11 cellular contexts compared by ENCODE assay signal in genomic region chr2:199470672-199471442, GRCh38. TPM values are rescaled to one million over a fixed set of nuclear protein-coding genes. Genes with fewer than 3 reads are reported as not detected.
DNase-seq lines count a peak whose midpoint lies in the region; ATAC-seq and TF ChIP-seq lines count a peak whose summit lies in the region.
"Had no signal": no experiment of that assay in that cellular context is flagged by ENCODE, and none has a peak within 500 bp of the region (broad histone marks: within the 10 kb centered on the region; RNA-seq: fewer than 3 reads in every experiment).

No MANE protein-coding gene starts in this region.

- no peaks in the 10 kb centered on the region for H3K36me3 Mint-ChIP-seq in activated CD4-positive, alpha-beta T cell treated with anti-CD3 and anti-CD28 coated beads for 36 hours (ENCODE audit: low read depth)
- no peaks in the 10 kb centered on the region for H3K36me3 Mint-ChIP-seq in brain
- H3K36me3 Mint-ChIP-seq: T-cell had no signal

- no peak overlapping the region for H3K23ac ChIP-seq in mesendoderm (ENCODE audit: low read length)

- CTCF ChIA-PET in activated CD4-positive, alpha-beta T cell treated with anti-CD3 and anti-CD28 coated beads for 36 hours (lab: Charles Lee): interaction anchor here (0.6 to 1.1 kb wide), 3 partner anchors 18 to 1157 kb away, joined by 3 read pairs; no protein-coding TSS in a partner anchor

- peak; percentile 8 for DNase-seq in activated CD4-positive, alpha-beta T cell treated with anti-CD3 and anti-CD28 coated beads for 36 hours
- no peak for DNase-seq in activated CD4-positive, alpha-beta T cell treated with anti-CD3 and anti-CD28 coated beads for 4 hours
- no peak for DNase-seq in mesendoderm
- DNase-seq in testis: no peak
- DNase-seq in putamen (ENCODE audit: low spot score): no peak
- no peak for DNase-seq in activated effector memory CD4-positive, alpha-beta T cell treated with Interleukin-2 at 50 U/mL for 16 hours
- DNase-seq: GF-D8, T-cell had no signal

- TF ChIP-seq CTCF in brain (conservative IDR thresholded peaks at IDR 0.05): no peak
- TF ChIP-seq CTCF in testis (IDR thresholded peaks at IDR 0.05): no peak

- no CpG with 5 or more reads among the region's 48 CpGs for WGBS in mesendoderm (ENCODE audit: extremely low coverage, insufficient coverage, low lambda C conversion rate)
- 4 to 7% methylated on average over 25 to 48 of the region's 48 CpGs for WGBS in testis, 2 donors

- H4K5ac ChIP-seq in mesendoderm (ENCODE audit: low read length): no peak overlapping the region

- no peak overlapping the region for H3K4ac ChIP-seq in mesendoderm (ENCODE audit: low read depth, low read length)

- no peak overlapping the region for H2BK15ac ChIP-seq in mesendoderm (replicated peaks; ENCODE audit: low read depth)

- no peak for ATAC-seq in activated CD4-positive, alpha-beta T cell treated with anti-CD3 and anti-CD28 coated beads for 36 hours
- no peak for ATAC-seq in HG02610 (IDR thresholded peaks at IDR 0.05; ENCODE audit: unreplicated experiment)

- H3K79me1 ChIP-seq in mesendoderm (ENCODE audit: low read length): no peaks in the 10 kb centered on the region

- H2AK5ac ChIP-seq in mesendoderm (ENCODE audit: low read length): no peak overlapping the region

- H2BK120ac ChIP-seq in mesendoderm (ENCODE audit: low read depth, low read length): no peak overlapping the region

- no peak overlapping the region for H2BK5ac ChIP-seq in mesendoderm (ENCODE audit: low read length)

- no peak overlapping the region for H3K27ac Mint-ChIP-seq in activated CD4-positive, alpha-beta T cell treated with anti-CD3 and anti-CD28 coated beads for 36 hours
- H3K27ac Mint-ChIP-seq in brain: no peak overlapping the region
- H3K27ac Mint-ChIP-seq: T-cell had no signal

- H3K56ac ChIP-seq in mesendoderm (ENCODE audit: low read length): no peak overlapping the region

- peak overlapping the region; percentile 50 for H3K4me2 ChIP-seq in mesendoderm (ENCODE audit: low read length)

- no peak overlapping the region for H3K18ac ChIP-seq in mesendoderm (ENCODE audit: low read length)

- H3K4me1 ChIP-seq in mesendoderm (ENCODE audit: control insufficient read depth, low read depth, low read length): no peaks in the 10 kb centered on the region
- peaks cover 6% of the 10 kb centered on the region for H3K4me1 ChIP-seq in testis

- no peaks in the 10 kb centered on the region for H3K79me2 ChIP-seq in mesendoderm (ENCODE audit: control insufficient read depth, insufficient read depth, low read length)

- H3K27me3 Mint-ChIP-seq in activated CD4-positive, alpha-beta T cell treated with anti-CD3 and anti-CD28 coated beads for 36 hours: peaks cover 74% of the 10 kb centered on the region
- peaks cover 97% of the 10 kb centered on the region for H3K27me3 Mint-ChIP-seq in brain

- H3K4me1 Mint-ChIP-seq in activated CD4-positive, alpha-beta T cell treated with anti-CD3 and anti-CD28 coated beads for 36 hours: peaks cover 17% of the 10 kb centered on the region
- H3K4me1 Mint-ChIP-seq in brain: peaks cover 40% of the 10 kb centered on the region

- intact Hi-C loops in activated CD4-positive, alpha-beta T cell treated with anti-CD3 and anti-CD28 coated beads for 36 hours (cut with DNase I, micrococcal nuclease): loop anchor here (2.0 to 10.0 kb wide), 2 partner anchors 14 to 264 kb away; partner anchors contain the start of gene SATB2 (in 2 of the 2)
- intact Hi-C loops in testis (cut with DNase I; ENCODE audit: low total_unique reads): no loop called here

- H3K27me3 ChIP-seq in mesendoderm (ENCODE audit: insufficient read depth, low read length, poor library complexity) (peaks cover 57% of the 10 kb centered on the region), testis (no peaks in the 10 kb centered on the region)

- TF ChIP-seq POLR2A in testis (IDR thresholded peaks at IDR 0.05): no peak

- H3K9ac ChIP-seq in mesendoderm (ENCODE audit: low read length): no peak overlapping the region

- H3K27ac ChIP-seq in mesendoderm (ENCODE audit: low read depth, low read length) (no peak overlapping the region), testis (no peak overlapping the region)
- H3K27ac ChIP-seq: 22Rv1 had no signal

- no peak overlapping the region for H4K8ac ChIP-seq in mesendoderm (ENCODE audit: low read depth, low read length)

- H3K4me3 ChIP-seq in mesendoderm (ENCODE audit: low read length) (no peak overlapping the region), testis (peak overlapping the region; percentile 5 to 31)

- no peak overlapping the region for H3K4me3 Mint-ChIP-seq in activated CD4-positive, alpha-beta T cell treated with anti-CD3 and anti-CD28 coated beads for 36 hours
- H3K4me3 Mint-ChIP-seq in brain: peak overlapping the region; percentile 66 to 79 (median 77)

- H3K36me3 ChIP-seq in mesendoderm (ENCODE audit: control insufficient read depth, insufficient read depth, low read length) (no peaks in the 10 kb centered on the region), testis (ENCODE audit: low read depth, missing control alignments) (no peaks in the 10 kb centered on the region)

- no peaks in the 10 kb centered on the region for H3K9me3 ChIP-seq in testis

- POLR2A ChIA-PET in activated CD4-positive, alpha-beta T cell treated with anti-CD3 and anti-CD28 coated beads for 36 hours (lab: Charles Lee): no interaction called here

- no peaks in the 10 kb centered on the region for H3K9me3 Mint-ChIP-seq in activated CD4-positive, alpha-beta T cell treated with anti-CD3 and anti-CD28 coated beads for 36 hours (ENCODE audit: low read depth)
- peaks cover 0 to 7% (median 0%) of the 10 kb centered on the region in 5 experiments for H3K9me3 Mint-ChIP-seq in brain

RNA-seq across cellular contexts. Expression of gene SATB2, which starts 13.1 kb away (rescaled TPM):
- under 1 TPM; 0.07 to 0.21 TPM for total RNA-seq in activated CD4-positive, alpha-beta T cell treated with anti-CD3 and anti-CD28 coated beads for 36 hours
- polyA plus RNA-seq in brain (ENCODE audit: insufficient read depth, low read depth, low replicate concordance) (7.2 TPM), testis (ENCODE audit: insufficient read depth, low read depth, low replicate concordance) (5.1 TPM)
- 2.6 TPM for polyA plus RNA-seq in mesendoderm (2013, experiment 1 of 2)
- polyA plus RNA-seq in mesendoderm (2013, experiment 2 of 2): 2.5 TPM
- total RNA-seq in testis: 10 to 100 TPM; 14.1 to 15.1 TPM

Comparison
In these comparisons a context has a peak if more than half of its experiments do, and no peak if none do; other contexts are left out.
1. RNA of gene SATB2, which starts 13.1 kb away (total RNA-seq): 14.1 to 15.1 TPM in testis; 0.07 to 0.21 TPM in activated CD4-positive, alpha-beta T cell treated with anti-CD3 and anti-CD28 coated beads for 36 hours; every median in the first group is over 10 times any median in the second.